ENCODE assay signal across 1 cellular context in the genomic region with DNA sequence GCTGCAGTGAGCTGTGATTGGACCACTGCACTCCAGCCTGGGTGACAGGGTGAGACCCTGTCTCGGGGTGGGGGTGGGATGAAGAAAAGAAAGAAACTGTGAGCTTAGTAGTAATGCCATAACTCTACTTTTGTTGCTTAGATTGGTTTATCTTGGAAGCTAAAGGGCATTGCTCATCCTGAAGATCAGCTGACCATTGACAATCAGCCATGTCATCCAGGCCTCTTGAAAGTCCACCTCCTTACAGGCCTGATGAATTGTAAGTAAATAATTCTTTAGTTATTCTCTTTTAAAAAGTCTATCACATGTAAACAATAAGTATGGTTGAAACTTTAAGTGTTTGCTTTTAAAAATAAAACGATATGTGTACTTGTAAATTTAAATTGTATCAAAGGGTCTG.
TF ChIP-seq lines count a peak whose summit lies in the region.

No MANE protein-coding gene starts in this region.

TF ChIP-seq in IMR-90, 13 proteins besides CTCF, POLR2A, EP300 and RAD21 (continued from another document):
- TF ChIP-seq MXI1 (IDR thresholded peaks at IDR 0.05; ENCODE audit: borderline replicate concordance, low read depth, low read length), result no peak
